ENCODE assay signal across 13 cellular contexts in the genomic region with DNA sequence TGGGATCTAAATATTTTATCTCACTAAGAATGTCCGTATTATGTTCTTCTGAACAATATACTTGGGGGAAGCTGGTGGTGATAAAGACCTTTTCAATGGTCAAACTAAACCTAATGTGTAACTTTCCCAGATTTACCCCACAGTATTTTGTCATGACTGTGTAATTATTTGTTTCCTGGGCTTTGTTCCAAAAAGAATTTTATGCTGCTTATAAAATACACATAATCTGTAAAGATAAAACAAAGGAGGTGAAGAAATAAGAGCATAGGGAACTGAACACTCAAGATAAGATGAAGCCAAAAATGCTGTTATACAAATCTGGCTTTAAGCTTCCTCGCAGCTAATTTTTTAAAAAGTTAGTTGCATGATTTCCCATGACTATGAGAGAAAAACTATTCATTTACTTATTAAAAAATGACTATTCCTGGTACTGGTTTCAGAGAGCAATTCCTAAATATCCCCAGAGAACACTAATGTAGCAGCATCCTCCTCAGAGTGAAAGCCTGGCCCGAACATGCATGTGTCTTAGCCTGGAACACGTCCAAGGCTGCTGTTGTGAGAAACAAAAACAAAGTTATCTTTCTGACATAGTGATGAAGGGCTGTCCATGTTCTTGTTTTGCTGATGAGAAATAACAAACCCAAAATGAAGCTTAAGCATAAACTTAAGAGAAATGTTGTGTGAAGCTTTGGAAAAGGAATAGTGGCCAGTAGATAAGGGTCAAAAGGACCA. TPM values are rescaled to one million over a fixed set of nuclear protein-coding genes. Genes with fewer than 3 reads are reported as not detected.
DNase-seq lines count a peak whose midpoint lies in the region; ATAC-seq and TF ChIP-seq lines count a peak whose summit lies in the region.
"Had no signal": no experiment of that assay in that cellular context is flagged by ENCODE, and none has a peak within 500 bp of the region (broad histone marks: within the 10 kb centered on the region; RNA-seq: fewer than 3 reads in every experiment).

No MANE protein-coding gene starts in this region.

- in situ Hi-C loops in ACHN (cut with HindIII; ENCODE audit: low pct_ligation_motif_present, low pct_unique_long_range_greater_than_20kb, low sequenced_read_pairs) = no loop called here

- peak; percentile 26 for DNase-seq in ACHN
- DNase-seq in NCI-H226 = peak; percentile 84
- no peak for DNase-seq in epithelial cell of prostate (ENCODE audit: low read depth, low spot score)
- DNase-seq in mesothelial cell of epicardium (ENCODE audit: low spot score in 2 of 2, unreplicated experiment in 2 of 2) = no peak
- no peak for DNase-seq in SIG-M5 treated with dmso at 0.1 percent for 504 hours (lab: John Stamatoyannopoulos, UW; ENCODE audit: unreplicated experiment)
- no peak for DNase-seq in mesenteric fat pad (ENCODE audit: low spot score)
- DNase-seq in anterior cingulate cortex (lab: John Stamatoyannopoulos, UW) = no peak
- DNase-seq: activated CD8-positive, alpha-beta memory T cell treated with anti-CD3 and anti-CD28 coated beads, Interleukin-2, amount 50 U/mL, for 4 hours; C1 segment of cervical spinal cord; midbrain; sigmoid colon had no signal

- no peak overlapping the region for H3K4me3 Mint-ChIP-seq in mesothelial cell of epicardium

- no peak for ATAC-seq in HG03565 (IDR thresholded peaks at IDR 0.05; ENCODE audit: unreplicated experiment)

- H3K27me3 Mint-ChIP-seq in mesothelial cell of epicardium (ENCODE audit: low read depth) = no peaks in the 10 kb centered on the region

- TF ChIP-seq CTCF in mesothelial cell of epicardium (IDR thresholded peaks at IDR 0.05; ENCODE audit: unreplicated experiment) = no peak

- H3K4me1 Mint-ChIP-seq in mesothelial cell of epicardium = peaks cover 39% of the 10 kb centered on the region

- peaks cover 8% of the 10 kb centered on the region for H3K9me3 Mint-ChIP-seq in mesothelial cell of epicardium

- peak overlapping the region; percentile 77 for H3K27ac Mint-ChIP-seq in mesothelial cell of epicardium

- H3K36me3 Mint-ChIP-seq in mesothelial cell of epicardium = peaks cover 40% of the 10 kb centered on the region

- peak overlapping the region; percentile 63 for H3K27ac ChIP-seq in epithelial cell of prostate
- H3K27ac ChIP-seq: foreskin keratinocyte had no signal

RNA-seq across cellular contexts. Expression of gene MALSU1, which starts 33.9 kb away (rescaled TPM):
- total RNA-seq in mesothelial cell of epicardium = 43.3 to 47.1 TPM (median 44.9 TPM) in 3 replicates
- 56.2 TPM for total RNA-seq in mesenteric fat pad

Comparison
In these comparisons a context has a peak if more than half of its experiments do, and no peak if none do; other contexts are left out.
1. DNase-seq: peak in ACHN (single experiment) and NCI-H226 (single experiment); none in epithelial cell of prostate (single experiment), mesothelial cell of epicardium (0 of 2), SIG-M5 treated with dmso at 0.1 percent for 504 hours (single experiment), mesenteric fat pad (single experiment) and anterior cingulate cortex (0 of 58).